ENCODE assay signal across 1 cellular context in the genomic region with DNA sequence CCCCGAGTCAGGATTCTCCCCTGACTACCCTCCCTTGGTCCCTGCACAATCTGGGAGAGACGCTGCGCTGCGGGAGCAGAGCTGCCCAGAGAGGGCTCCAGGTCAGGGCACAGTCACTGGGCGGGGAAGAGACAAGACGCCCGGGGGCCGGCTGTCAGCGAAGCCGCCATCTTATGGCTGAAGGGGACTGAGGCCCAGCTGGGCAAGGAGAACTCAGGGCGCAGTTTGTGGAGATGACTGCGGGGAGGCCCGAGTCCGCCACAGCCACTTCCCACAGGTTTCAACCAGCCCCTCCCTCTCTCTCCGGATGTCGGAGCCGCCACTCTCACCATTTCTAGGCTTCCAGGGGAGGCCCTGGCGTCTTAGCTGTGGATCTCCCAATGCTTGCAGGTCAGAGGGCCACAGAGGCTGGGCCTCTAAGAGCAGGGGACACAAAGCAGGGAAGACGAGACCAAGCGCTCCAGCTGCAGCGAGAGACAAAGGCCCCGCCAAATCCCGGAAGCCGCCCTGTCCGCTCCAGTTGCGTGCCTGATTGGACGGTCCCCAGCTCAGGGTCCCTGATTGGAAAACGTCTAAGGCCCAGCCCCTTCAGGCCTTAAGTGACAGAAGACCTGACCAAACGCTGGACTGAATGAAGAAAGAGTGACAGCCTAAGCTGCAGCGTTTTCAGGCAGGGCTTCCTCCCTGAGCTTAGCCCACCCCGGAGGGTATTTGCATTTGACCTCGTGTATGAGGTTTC.
TF ChIP-seq lines count a peak whose summit lies in the region.

A gene (minus strand): TSS at position 484 of the 739 bp plus-strand sequence. CDS start 152 bp downstream, at position 332.

TF ChIP-seq in WTC11, 78 proteins besides CTCF, POLR2A, EP300 and RAD21 (continued from another document):
- TF ChIP-seq, protein P1, sequence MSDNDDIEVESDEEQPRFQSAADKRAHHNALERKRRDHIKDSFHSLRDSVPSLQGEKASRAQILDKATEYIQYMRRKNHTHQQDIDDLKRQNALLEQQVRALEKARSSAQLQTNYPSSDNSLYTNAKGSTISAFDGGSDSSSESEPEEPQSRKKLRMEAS (CRISPR knock-in tag; IDR thresholded peaks at IDR 0.05): peak; percentile 57
- TF ChIP-seq, protein P2, sequence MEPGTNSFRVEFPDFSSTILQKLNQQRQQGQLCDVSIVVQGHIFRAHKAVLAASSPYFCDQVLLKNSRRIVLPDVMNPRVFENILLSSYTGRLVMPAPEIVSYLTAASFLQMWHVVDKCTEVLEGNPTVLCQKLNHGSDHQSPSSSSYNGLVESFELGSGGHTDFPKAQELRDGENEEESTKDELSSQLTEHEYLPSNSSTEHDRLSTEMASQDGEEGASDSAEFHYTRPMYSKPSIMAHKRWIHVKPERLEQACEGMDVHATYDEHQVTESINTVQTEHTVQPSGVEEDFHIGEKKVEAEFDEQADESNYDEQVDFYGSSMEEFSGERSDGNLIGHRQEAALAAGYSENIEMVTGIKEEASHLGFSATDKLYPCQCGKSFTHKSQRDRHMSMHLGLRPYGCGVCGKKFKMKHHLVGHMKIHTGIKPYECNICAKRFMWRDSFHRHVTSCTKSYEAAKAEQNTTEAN (CRISPR knock-in tag; IDR thresholded peaks at IDR 0.05): peak; percentile 44; the same call in 1 of the 2 replicates
- 0 out of 2 replicates have a peak, but pooled peaks have one; percentile 32 for TF ChIP-seq FOXP1 (CRISPR knock-in tag; IDR thresholded peaks at IDR 0.05; ENCODE audit: borderline replicate concordance)
- TF ChIP-seq, protein P3, sequence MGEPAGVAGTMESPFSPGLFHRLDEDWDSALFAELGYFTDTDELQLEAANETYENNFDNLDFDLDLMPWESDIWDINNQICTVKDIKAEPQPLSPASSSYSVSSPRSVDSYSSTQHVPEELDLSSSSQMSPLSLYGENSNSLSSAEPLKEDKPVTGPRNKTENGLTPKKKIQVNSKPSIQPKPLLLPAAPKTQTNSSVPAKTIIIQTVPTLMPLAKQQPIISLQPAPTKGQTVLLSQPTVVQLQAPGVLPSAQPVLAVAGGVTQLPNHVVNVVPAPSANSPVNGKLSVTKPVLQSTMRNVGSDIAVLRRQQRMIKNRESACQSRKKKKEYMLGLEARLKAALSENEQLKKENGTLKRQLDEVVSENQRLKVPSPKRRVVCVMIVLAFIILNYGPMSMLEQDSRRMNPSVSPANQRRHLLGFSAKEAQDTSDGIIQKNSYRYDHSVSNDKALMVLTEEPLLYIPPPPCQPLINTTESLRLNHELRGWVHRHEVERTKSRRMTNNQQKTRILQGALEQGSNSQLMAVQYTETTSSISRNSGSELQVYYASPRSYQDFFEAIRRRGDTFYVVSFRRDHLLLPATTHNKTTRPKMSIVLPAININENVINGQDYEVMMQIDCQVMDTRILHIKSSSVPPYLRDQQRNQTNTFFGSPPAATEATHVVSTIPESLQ (CRISPR knock-in tag; IDR thresholded peaks at IDR 0.05): no peak
- TF ChIP-seq, protein P4, sequence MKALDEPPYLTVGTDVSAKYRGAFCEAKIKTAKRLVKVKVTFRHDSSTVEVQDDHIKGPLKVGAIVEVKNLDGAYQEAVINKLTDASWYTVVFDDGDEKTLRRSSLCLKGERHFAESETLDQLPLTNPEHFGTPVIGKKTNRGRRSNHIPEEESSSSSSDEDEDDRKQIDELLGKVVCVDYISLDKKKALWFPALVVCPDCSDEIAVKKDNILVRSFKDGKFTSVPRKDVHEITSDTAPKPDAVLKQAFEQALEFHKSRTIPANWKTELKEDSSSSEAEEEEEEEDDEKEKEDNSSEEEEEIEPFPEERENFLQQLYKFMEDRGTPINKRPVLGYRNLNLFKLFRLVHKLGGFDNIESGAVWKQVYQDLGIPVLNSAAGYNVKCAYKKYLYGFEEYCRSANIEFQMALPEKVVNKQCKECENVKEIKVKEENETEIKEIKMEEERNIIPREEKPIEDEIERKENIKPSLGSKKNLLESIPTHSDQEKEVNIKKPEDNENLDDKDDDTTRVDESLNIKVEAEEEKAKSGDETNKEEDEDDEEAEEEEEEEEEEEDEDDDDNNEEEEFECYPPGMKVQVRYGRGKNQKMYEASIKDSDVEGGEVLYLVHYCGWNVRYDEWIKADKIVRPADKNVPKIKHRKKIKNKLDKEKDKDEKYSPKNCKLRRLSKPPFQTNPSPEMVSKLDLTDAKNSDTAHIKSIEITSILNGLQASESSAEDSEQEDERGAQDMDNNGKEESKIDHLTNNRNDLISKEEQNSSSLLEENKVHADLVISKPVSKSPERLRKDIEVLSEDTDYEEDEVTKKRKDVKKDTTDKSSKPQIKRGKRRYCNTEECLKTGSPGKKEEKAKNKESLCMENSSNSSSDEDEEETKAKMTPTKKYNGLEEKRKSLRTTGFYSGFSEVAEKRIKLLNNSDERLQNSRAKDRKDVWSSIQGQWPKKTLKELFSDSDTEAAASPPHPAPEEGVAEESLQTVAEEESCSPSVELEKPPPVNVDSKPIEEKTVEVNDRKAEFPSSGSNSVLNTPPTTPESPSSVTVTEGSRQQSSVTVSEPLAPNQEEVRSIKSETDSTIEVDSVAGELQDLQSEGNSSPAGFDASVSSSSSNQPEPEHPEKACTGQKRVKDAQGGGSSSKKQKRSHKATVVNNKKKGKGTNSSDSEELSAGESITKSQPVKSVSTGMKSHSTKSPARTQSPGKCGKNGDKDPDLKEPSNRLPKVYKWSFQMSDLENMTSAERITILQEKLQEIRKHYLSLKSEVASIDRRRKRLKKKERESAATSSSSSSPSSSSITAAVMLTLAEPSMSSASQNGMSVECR (CRISPR knock-in tag; IDR thresholded peaks at IDR 0.05; ENCODE audit: borderline replicate concordance): peak; percentile 41; the same call in 1 of the 2 replicates
- TF ChIP-seq, protein P5, sequence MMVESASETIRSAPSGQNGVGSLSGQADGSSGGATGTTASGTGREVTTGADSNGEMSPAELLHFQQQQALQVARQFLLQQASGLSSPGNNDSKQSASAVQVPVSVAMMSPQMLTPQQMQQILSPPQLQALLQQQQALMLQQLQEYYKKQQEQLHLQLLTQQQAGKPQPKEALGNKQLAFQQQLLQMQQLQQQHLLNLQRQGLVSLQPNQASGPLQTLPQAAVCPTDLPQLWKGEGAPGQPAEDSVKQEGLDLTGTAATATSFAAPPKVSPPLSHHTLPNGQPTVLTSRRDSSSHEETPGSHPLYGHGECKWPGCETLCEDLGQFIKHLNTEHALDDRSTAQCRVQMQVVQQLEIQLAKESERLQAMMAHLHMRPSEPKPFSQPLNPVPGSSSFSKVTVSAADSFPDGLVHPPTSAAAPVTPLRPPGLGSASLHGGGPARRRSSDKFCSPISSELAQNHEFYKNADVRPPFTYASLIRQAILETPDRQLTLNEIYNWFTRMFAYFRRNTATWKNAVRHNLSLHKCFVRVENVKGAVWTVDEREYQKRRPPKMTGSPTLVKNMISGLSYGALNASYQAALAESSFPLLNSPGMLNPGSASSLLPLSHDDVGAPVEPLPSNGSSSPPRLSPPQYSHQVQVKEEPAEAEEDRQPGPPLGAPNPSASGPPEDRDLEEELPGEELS (CRISPR knock-in tag; IDR thresholded peaks at IDR 0.05): peak; percentile 44; the same call in 1 of the 2 replicates
- peak; percentile 55; the same call in 1 of the 2 replicates for TF ChIP-seq GABPB1 (CRISPR knock-in tag; IDR thresholded peaks at IDR 0.05)
- no peak for TF ChIP-seq SMAD3 (CRISPR knock-in tag; IDR thresholded peaks at IDR 0.05; ENCODE audit: borderline replicate concordance)
- TF ChIP-seq NFE2L1 (CRISPR knock-in tag; IDR thresholded peaks at IDR 0.05): 0 out of 2 replicates have a peak, but pooled peaks have one; percentile 57
- no peak for TF ChIP-seq ZNF219 (CRISPR knock-in tag; IDR thresholded peaks at IDR 0.05; ENCODE audit: borderline replicate concordance)
- TF ChIP-seq ELF4 (CRISPR knock-in tag; IDR thresholded peaks at IDR 0.05; ENCODE audit: low read depth): no peak
- no peak for TF ChIP-seq ZNF423 (CRISPR knock-in tag; IDR thresholded peaks at IDR 0.05)
- no peak for TF ChIP-seq SOX15 (CRISPR knock-in tag; IDR thresholded peaks at IDR 0.05)
- TF ChIP-seq, protein P6, sequence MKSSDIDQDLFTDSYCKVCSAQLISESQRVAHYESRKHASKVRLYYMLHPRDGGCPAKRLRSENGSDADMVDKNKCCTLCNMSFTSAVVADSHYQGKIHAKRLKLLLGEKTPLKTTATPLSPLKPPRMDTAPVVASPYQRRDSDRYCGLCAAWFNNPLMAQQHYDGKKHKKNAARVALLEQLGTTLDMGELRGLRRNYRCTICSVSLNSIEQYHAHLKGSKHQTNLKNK (CRISPR knock-in tag; IDR thresholded peaks at IDR 0.05): no peak
- TF ChIP-seq, protein P7, sequence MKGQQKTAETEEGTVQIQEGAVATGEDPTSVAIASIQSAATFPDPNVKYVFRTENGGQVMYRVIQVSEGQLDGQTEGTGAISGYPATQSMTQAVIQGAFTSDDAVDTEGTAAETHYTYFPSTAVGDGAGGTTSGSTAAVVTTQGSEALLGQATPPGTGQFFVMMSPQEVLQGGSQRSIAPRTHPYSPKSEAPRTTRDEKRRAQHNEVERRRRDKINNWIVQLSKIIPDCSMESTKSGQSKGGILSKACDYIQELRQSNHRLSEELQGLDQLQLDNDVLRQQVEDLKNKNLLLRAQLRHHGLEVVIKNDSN (CRISPR knock-in tag; IDR thresholded peaks at IDR 0.05): peak; percentile 40; the same call in 1 of the 2 replicates
- TF ChIP-seq PRRX2 (CRISPR knock-in tag; IDR thresholded peaks at IDR 0.05): no peak
- TF ChIP-seq ETV6 (CRISPR knock-in tag; IDR thresholded peaks at IDR 0.05): 0 out of 2 replicates have a peak, but pooled peaks have one; percentile 19
- no peak for TF ChIP-seq JUN (CRISPR knock-in tag; IDR thresholded peaks at IDR 0.05)
- TF ChIP-seq SP1 (CRISPR knock-in tag; conservative IDR thresholded peaks at IDR 0.05): peak; percentile 82
- peak; percentile 43 for TF ChIP-seq FOXK1 (CRISPR knock-in tag; IDR thresholded peaks at IDR 0.05)
- TF ChIP-seq EMX1 (CRISPR knock-in tag; IDR thresholded peaks at IDR 0.05): no peak
- TF ChIP-seq, protein P8, sequence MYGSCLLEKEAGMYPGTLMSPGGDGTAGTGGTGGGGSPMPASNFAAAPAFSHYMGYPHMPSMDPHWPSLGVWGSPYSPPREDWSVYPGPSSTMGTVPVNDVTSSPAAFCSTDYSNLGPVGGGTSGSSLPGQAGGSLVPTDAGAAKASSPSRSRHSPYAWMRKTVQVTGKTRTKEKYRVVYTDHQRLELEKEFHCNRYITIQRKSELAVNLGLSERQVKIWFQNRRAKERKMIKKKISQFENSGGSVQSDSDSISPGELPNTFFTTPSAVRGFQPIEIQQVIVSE (CRISPR knock-in tag; IDR thresholded peaks at IDR 0.05; ENCODE audit: borderline replicate concordance): no peak
- 0 out of 2 replicates have a peak, but pooled peaks have one; percentile 54 for TF ChIP-seq NFATC4 (CRISPR knock-in tag; IDR thresholded peaks at IDR 0.05)
- TF ChIP-seq NFYB (CRISPR knock-in tag; conservative IDR thresholded peaks at IDR 0.05; ENCODE audit: low read depth): peak; percentile 86
